In the genomic region with DNA sequence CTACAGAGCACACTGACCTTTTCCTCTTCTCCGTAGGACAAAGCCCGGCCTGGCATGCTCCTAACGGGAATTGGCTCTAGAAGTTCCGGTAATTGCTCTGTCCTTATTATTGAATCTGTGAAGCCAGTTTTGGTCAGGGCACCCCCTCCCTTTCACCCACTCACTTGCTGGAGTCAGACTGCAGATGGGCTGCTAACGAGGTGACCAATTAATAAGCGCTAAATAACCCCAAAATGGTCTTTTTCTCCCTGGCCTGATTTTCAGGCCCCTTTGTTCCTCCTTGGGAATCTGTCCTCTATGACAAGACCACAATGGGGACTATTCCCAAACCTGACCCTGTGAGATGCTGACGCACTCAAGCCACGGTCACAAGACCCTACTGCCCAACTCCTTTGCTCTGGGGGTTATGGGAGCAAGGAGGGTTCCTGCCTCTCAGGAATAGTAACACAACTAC, we compare ENCODE assay signal across 14 cellular contexts.
"Had no signal": no experiment of that assay in that cellular context is flagged by ENCODE, and none has a peak within 500 bp of the region (broad histone marks: within the 10 kb centered on the region; RNA-seq: fewer than 3 reads in every experiment).

No MANE protein-coding gene starts in this region.

- DNase-seq: activated CD4-positive, alpha-beta T cell treated with anti-CD3 and anti-CD28 coated beads for 1 hour; activated CD4-positive, alpha-beta T cell treated with anti-CD3 and anti-CD28 coated beads, Interleukin-2, amount 50 U/mL, for 4 hours; activated naive CD4-positive, alpha-beta T cell treated with anti-CD3 and anti-CD28 coated beads, Interleukin-2, amount 10 ng/mL, durations not matched to agents 7 days and 5 days; activated T-cell treated with anti-CD3 and anti-CD28 coated beads, Interleukin-2, amount 50 U/mL, for 1 hour; body of pancreas; dermis blood vessel endothelial cell; SHP77; stimulated activated CD4-positive, alpha-beta T cell treated with anti-CD3 and anti-CD28 coated beads, Interleukin-15, amount 100 ng/mL, for 24 hours; stimulated activated CD4-positive, alpha-beta T cell treated with anti-CD3 and anti-CD28 coated beads, Interleukin-4, amount 100 ng/mL, for 1 hour; stimulated activated naive CD4-positive, alpha-beta T cell treated with Interleukin-2 at 50 U/mL for 16 hours; upper lobe of left lung had no signal

- ATAC-seq: body of pancreas, esophagus mucosa had no signal

- H3K4me3 ChIP-seq: body of pancreas, upper lobe of left lung had no signal

- H3K27ac ChIP-seq: body of pancreas, parathyroid adenoma, upper lobe of left lung had no signal

- H3K27me3 ChIP-seq: body of pancreas, upper lobe of left lung had no signal

- H3K36me3 Mint-ChIP-seq: activated naive CD4-positive, alpha-beta T cell treated with anti-CD3 and anti-CD28 coated beads, Interleukin-2, amount 10 ng/mL, durations not matched to agents 7 days and 5 days had no signal

- H3K4me3 Mint-ChIP-seq: activated naive CD4-positive, alpha-beta T cell treated with anti-CD3 and anti-CD28 coated beads, Interleukin-2, amount 10 ng/mL, durations not matched to agents 7 days and 5 days had no signal

- H3K27me3 Mint-ChIP-seq: activated naive CD4-positive, alpha-beta T cell treated with anti-CD3 and anti-CD28 coated beads, Interleukin-2, amount 10 ng/mL, durations not matched to agents 7 days and 5 days had no signal

- H3K4me1 Mint-ChIP-seq: activated naive CD4-positive, alpha-beta T cell treated with anti-CD3 and anti-CD28 coated beads, Interleukin-2, amount 10 ng/mL, durations not matched to agents 7 days and 5 days had no signal

- H3K27ac Mint-ChIP-seq: activated naive CD4-positive, alpha-beta T cell treated with anti-CD3 and anti-CD28 coated beads, Interleukin-2, amount 10 ng/mL, durations not matched to agents 7 days and 5 days; activated T-helper 2 cell treated with anti-CD3 and anti-CD28 coated beads, Interferon-gamma antibody, Interleukin-2, Interleukin-4, amounts not matched to agents 10 μg/mL and 5 μg/mL and 100 μg/mL, durations not matched to agents 14 hours and 24 hours and 36 hours had no signal
